ENCODE assay signal across 12 cellular contexts in genomic region chr1:165858364-165858823, GRCh38. TPM values are rescaled to one million over a fixed set of nuclear protein-coding genes. Genes with fewer than 3 reads are reported as not detected.
DNase-seq lines count a peak whose midpoint lies in the region; ATAC-seq and TF ChIP-seq lines count a peak whose summit lies in the region.
"Had no signal": no experiment of that assay in that cellular context is flagged by ENCODE, and none has a peak within 500 bp of the region (broad histone marks: within the 10 kb centered on the region; RNA-seq: fewer than 3 reads in every experiment).

No MANE protein-coding gene starts in this region.

- ATAC-seq in GM21390 (IDR thresholded peaks at IDR 0.05; ENCODE audit: unreplicated experiment): no peak

- H3K18ac ChIP-seq in mesenchymal stem cell (ENCODE audit: low read depth in 1 of 2, low read length in 2 of 2): no peak overlapping the region

- H3K9ac ChIP-seq in mesenchymal stem cell (ENCODE audit: low read length): no peak overlapping the region

- H3K4me1 ChIP-seq in mesenchymal stem cell (ENCODE audit: control insufficient read depth, insufficient read depth, low read depth, low read length) (peaks cover 22% of the 10 kb centered on the region), thyroid gland (peaks cover 11 to 15% of the 10 kb centered on the region in 2 donors)

- TF ChIP-seq POLR2A in thyroid gland (IDR thresholded peaks at IDR 0.05): no peak

- no peak overlapping the region for H3K27ac ChIP-seq in mesenchymal stem cell (ENCODE audit: low read length, poor library complexity, severe bottlenecking)
- H3K27ac ChIP-seq in thyroid gland: no peak overlapping the region
- H3K27ac ChIP-seq: SJSA1 had no signal

- WGBS in mesenchymal stem cell: 94% methylated on average over 3 of the region's 3 CpGs
- 59 to 60% methylated on average over 3 of the region's 3 CpGs for WGBS in thyroid gland, 2 donors

- intact Hi-C loops in thyroid gland (cut with DNase I): no loop called here

- H2BK120ac ChIP-seq in mesenchymal stem cell (ENCODE audit: low read depth, low read length): no peak overlapping the region

- H3K23ac ChIP-seq in mesenchymal stem cell (ENCODE audit: low read length in 2 of 2): no peak overlapping the region

- H3K4ac ChIP-seq in mesenchymal stem cell (ENCODE audit: low read depth in 1 of 2, low read length in 2 of 2): peak overlapping the region in 1 of 2 experiments; percentile 53

- no peak overlapping the region for H2BK15ac ChIP-seq in mesenchymal stem cell (ENCODE audit: low read depth, poor library complexity, severe bottlenecking)

- no peak overlapping the region for H2AFZ ChIP-seq in mesenchymal stem cell (ENCODE audit: low read depth, low read length)

- in situ Hi-C loops in ACHN (cut with HindIII; ENCODE audit: low pct_ligation_motif_present, low pct_unique_long_range_greater_than_20kb, low sequenced_read_pairs): no loop called here

- peak overlapping the region; percentile 47 for H2AK5ac ChIP-seq in mesenchymal stem cell (ENCODE audit: low read length, severe bottlenecking)

- H3K4me3 ChIP-seq in mesenchymal stem cell (ENCODE audit: insufficient read depth in 1 of 2, low read depth in 1 of 2, low read length in 2 of 2): no peak overlapping the region
- no peak overlapping the region for H3K4me3 ChIP-seq in thyroid gland (replicated peaks in 1 of 3)
- H3K4me3 ChIP-seq: SJSA1 had no signal

- H3K9me3 ChIP-seq in mesenchymal stem cell (ENCODE audit: control insufficient read depth, low read length): no peaks in the 10 kb centered on the region
- no peaks in the 10 kb centered on the region for H3K9me3 ChIP-seq in thyroid gland
- H3K9me3 ChIP-seq: SJSA1 had no signal

- H4K91ac ChIP-seq in mesenchymal stem cell (ENCODE audit: low read length): no peak overlapping the region

- no peak overlapping the region for H2BK5ac ChIP-seq in mesenchymal stem cell (ENCODE audit: low read depth, low read length, poor library complexity, severe bottlenecking)

- no peak overlapping the region for H3K4me2 ChIP-seq in mesenchymal stem cell (ENCODE audit: low read length, poor library complexity, severe bottlenecking)

- peak overlapping the region in 1 of 2 experiments; percentile 89 for H3K14ac ChIP-seq in mesenchymal stem cell (ENCODE audit: low read length in 2 of 2)

- no peaks in the 10 kb centered on the region for H3K36me3 ChIP-seq in mesenchymal stem cell (ENCODE audit: control insufficient read depth in 1 of 2, insufficient read depth in 2 of 2, low read depth in 1 of 2, low read length in 2 of 2)
- H3K36me3 ChIP-seq in thyroid gland: no peaks in the 10 kb centered on the region
- H3K36me3 ChIP-seq: SJSA1 had no signal

- H4K8ac ChIP-seq in mesenchymal stem cell (ENCODE audit: low read length): no peak overlapping the region

- H2BK12ac ChIP-seq in mesenchymal stem cell (ENCODE audit: low read length in 2 of 2): no peak overlapping the region

- DNase-seq in COLO668 (lab: John Stamatoyannopoulos, UW; ENCODE audit: unreplicated experiment): peak; percentile 81
- peak; percentile 14 for DNase-seq in NCI-H1092 (lab: John Stamatoyannopoulos, UW)
- DNase-seq in SHP77 (lab: John Stamatoyannopoulos, UW): peak; percentile 92 to 93
- DNase-seq in mesenchymal stem cell: no peak
- DNase-seq in activated T-cell treated with anti-CD3 and anti-CD28 coated beads for 4 hours: no peak
- DNase-seq in ACHN: no peak
- DNase-seq in thyroid gland: no peak
- DNase-seq: C1 segment of cervical spinal cord; NCI-H524 treated with DMSO at 0.1 percent for 48 hours; stimulated activated naive CD8-positive, alpha-beta T cell treated with anti-CD3 and anti-CD28 coated beads, Interleukin-15, Interleukin-2, amounts not matched to agents 100 U/mL and 50 U/mL, for 24 hours had no signal

- no peak for TF ChIP-seq CTCF in thyroid gland (IDR thresholded peaks at IDR 0.05)

- H3K79me1 ChIP-seq in mesenchymal stem cell (replicated peaks; ENCODE audit: low read length, poor library complexity, severe bottlenecking): peaks cover 10% of the 10 kb centered on the region

- H3K27me3 ChIP-seq in mesenchymal stem cell (ENCODE audit: control insufficient read depth in 1 of 2, insufficient read depth in 1 of 2, low read length in 2 of 2): no peaks in the 10 kb centered on the region
- no peaks in the 10 kb centered on the region for H3K27me3 ChIP-seq in thyroid gland
- H3K27me3 ChIP-seq: SJSA1 had no signal

RNA-seq across cellular contexts. Expression of gene UCK2, which starts 31.0 kb away (rescaled TPM):
- polyA plus RNA-seq in mesenchymal stem cell (2013, experiment 1 of 2): 43.9 TPM
- 45.6 TPM for polyA plus RNA-seq in mesenchymal stem cell (2013, experiment 2 of 2)
- 10 to 100 TPM; 15.9 to 21.0 (median 19.3) TPM for total RNA-seq in thyroid gland

Comparison
In these comparisons a context has a peak if more than half of its experiments do, and no peak if none do; other contexts are left out.
1. DNase-seq: peak in COLO668 (single experiment), NCI-H1092 (single experiment) and SHP77 (2 of 2); none in mesenchymal stem cell (single experiment), activated T-cell treated with anti-CD3 and anti-CD28 coated beads for 4 hours (single experiment), ACHN (single experiment) and thyroid gland (0 of 2).